1 cellular context compared by ENCODE assay signal in genomic region chr17:66812571-66812970, GRCh38.
TF ChIP-seq lines count a peak whose summit lies in the region.

No MANE protein-coding gene starts in this region.

TF ChIP-seq in HepG2, 621 proteins besides CTCF, POLR2A, EP300 and RAD21:
- no peak for TF ChIP-seq PRPF4 (IDR thresholded peaks at IDR 0.05; ENCODE audit: low read depth, low read length, poor library complexity, severe bottlenecking)
- TF ChIP-seq ZSCAN9 (CRISPR knock-in tag; IDR thresholded peaks at IDR 0.05; ENCODE audit: borderline replicate concordance), result no peak
- TF ChIP-seq ELF4 (CRISPR knock-in tag; IDR thresholded peaks at IDR 0.05; ENCODE audit: borderline replicate concordance), result no peak
- TF ChIP-seq ESRRA (CRISPR knock-in tag; IDR thresholded peaks at IDR 0.05; ENCODE audit: low read depth), result no peak
- TF ChIP-seq PAXIP1 (CRISPR knock-in tag; conservative IDR thresholded peaks at IDR 0.05), result no peak
- no peak for TF ChIP-seq ZNF891 (CRISPR knock-in tag; IDR thresholded peaks at IDR 0.05)
- no peak for TF ChIP-seq EED (CRISPR knock-in tag; IDR thresholded peaks at IDR 0.05)
- TF ChIP-seq PAWR (CRISPR knock-in tag; IDR thresholded peaks at IDR 0.05; ENCODE audit: borderline replicate concordance), result no peak
- TF ChIP-seq ZNF510 (CRISPR knock-in tag; IDR thresholded peaks at IDR 0.05; ENCODE audit: low read depth), result no peak
